ENCODE assay signal across 8 cellular contexts in genomic region chr16:16309488-16310292, GRCh38.
DNase-seq lines count a peak whose midpoint lies in the region; ATAC-seq, FAIRE-seq and TF ChIP-seq lines count a peak whose summit lies in the region.
"Not testable (repeated sequence)": the region's sequence is repeated elsewhere in the genome, so short reads cannot be mapped to it uniquely, and the experiment has no call there.

No MANE protein-coding gene starts in this region.

- ATAC-seq in A549 (peak; percentile 93 to 100), GM19324 (IDR thresholded peaks at IDR 0.05; ENCODE audit: low FRiP score, unreplicated experiment) (peak; percentile 60), HG02759 (IDR thresholded peaks at IDR 0.05; ENCODE audit: unreplicated experiment) (peak; percentile 61), HG03439 (IDR thresholded peaks at IDR 0.05; ENCODE audit: unreplicated experiment) (peak; percentile 54), right lobe of liver (peak; percentile 96 to 98 (median 97))
- ATAC-seq in activated CD4-positive, CD25-positive, alpha-beta regulatory T cell treated with anti-CD3 and anti-CD28 coated beads, Interleukin-2, amount 50 U/mL, for 24 hours = peak; percentile 71 to 83
- ATAC-seq in effector memory CD8-positive, alpha-beta T cell (replicated peaks) = peak; percentile 93
- peak; percentile 76 for ATAC-seq in stimulated activated effector memory CD8-positive, alpha-beta T cell treated with anti-CD3 and anti-CD28 coated beads, Interleukin-12 subunit alpha, Interleukin-12 subunit beta, amount 100 ng/mL, for 72 hours

- not testable (repeated sequence) for H3K36me3 ChIP-seq in right lobe of liver

- H3K27ac ChIP-seq in A549, right lobe of liver: not testable (repeated sequence)

- not testable (repeated sequence) for H3K9me3 ChIP-seq in A549, right lobe of liver

- not testable (repeated sequence) for TF ChIP-seq CTCF in A549 (IDR thresholded peaks at IDR 0.05); right lobe of liver (IDR thresholded peaks at IDR 0.05)

- not testable (repeated sequence) for TF ChIP-seq EP300 in A549 (IDR thresholded peaks at IDR 0.05)

- H3K36me3 Mint-ChIP-seq in effector memory CD8-positive, alpha-beta T cell (ENCODE audit: insufficient read depth); stimulated activated effector memory CD8-positive, alpha-beta T cell treated with anti-CD3 and anti-CD28 coated beads, Interleukin-12 subunit alpha, Interleukin-12 subunit beta, amount 100 ng/mL, for 72 hours: not testable (repeated sequence)

- intact Hi-C loops in right lobe of liver (cut with DNase I) = not testable (repeated sequence)

- not testable (repeated sequence) for H3K4me1 ChIP-seq in A549, right lobe of liver

- not testable (repeated sequence) for FAIRE-seq in A549 (lab: Jason Lieb, UNC)

- POLR2A ChIA-PET in A549 (lab: Yijun Ruan, JAX) = not testable (repeated sequence)

- not testable (repeated sequence) for H3K4me1 Mint-ChIP-seq in effector memory CD8-positive, alpha-beta T cell (ENCODE audit: low read depth in 2 of 2); stimulated activated effector memory CD8-positive, alpha-beta T cell treated with anti-CD3 and anti-CD28 coated beads, Interleukin-12 subunit alpha, Interleukin-12 subunit beta, amount 100 ng/mL, for 72 hours

- H3K4me2 ChIP-seq in A549 = not testable (repeated sequence)

- H3K27ac Mint-ChIP-seq in effector memory CD8-positive, alpha-beta T cell; stimulated activated effector memory CD8-positive, alpha-beta T cell treated with anti-CD3 and anti-CD28 coated beads, Interleukin-12 subunit alpha, Interleukin-12 subunit beta, amount 100 ng/mL, for 72 hours: not testable (repeated sequence)

- H3K27me3 ChIP-seq in right lobe of liver = not testable (repeated sequence)

- not testable (repeated sequence) for H3K4me3 ChIP-seq in A549, right lobe of liver

- DNase-seq in A549 (ENCODE audit: low read depth in 1 of 2, low spot score in 1 of 2); effector memory CD8-positive, alpha-beta T cell; right lobe of liver; stimulated activated effector memory CD8-positive, alpha-beta T cell treated with anti-CD3 and anti-CD28 coated beads, Interleukin-12 subunit alpha, Interleukin-12 subunit beta, amount 100 ng/mL, for 72 hours (ENCODE audit: low spot score in 2 of 2): not testable (repeated sequence)

- WGBS in A549 (ENCODE audit: missing lambda C conversion rate) = no CpG with 5 or more reads among the region's 87 CpGs
- WGBS in right lobe of liver (ENCODE audit: insufficient coverage, low coverage, low lambda C conversion rate, missing lambda C conversion rate) = no CpG with 5 or more reads among the region's 87 CpGs

- not testable (repeated sequence) for H3K4me3 Mint-ChIP-seq in effector memory CD8-positive, alpha-beta T cell; stimulated activated effector memory CD8-positive, alpha-beta T cell treated with anti-CD3 and anti-CD28 coated beads, Interleukin-12 subunit alpha, Interleukin-12 subunit beta, amount 100 ng/mL, for 72 hours

- not testable (repeated sequence) for H3K9me3 Mint-ChIP-seq in effector memory CD8-positive, alpha-beta T cell; stimulated activated effector memory CD8-positive, alpha-beta T cell treated with anti-CD3 and anti-CD28 coated beads, Interleukin-12 subunit alpha, Interleukin-12 subunit beta, amount 100 ng/mL, for 72 hours

- not testable (repeated sequence) for TF ChIP-seq POLR2A in A549 (IDR thresholded peaks at IDR 0.05; ENCODE audit: low read length); right lobe of liver (IDR thresholded peaks at IDR 0.05)

- not testable (repeated sequence) for TF ChIP-seq RAD21 in A549 (conservative IDR thresholded peaks at IDR 0.05 in 1 of 2, IDR thresholded peaks at IDR 0.05 in 1 of 2)

- CTCF ChIA-PET in A549 (lab: Yijun Ruan, JAX) = not testable (repeated sequence)

- not testable (repeated sequence) for H3K27me3 Mint-ChIP-seq in effector memory CD8-positive, alpha-beta T cell
